ENCODE assay signal across 8 cellular contexts in genomic region chr6:10838794-10839333, GRCh38. TPM values are rescaled to one million over a fixed set of nuclear protein-coding genes. Genes with fewer than 3 reads are reported as not detected.
DNase-seq lines count a peak whose midpoint lies in the region; ATAC-seq, FAIRE-seq and TF ChIP-seq lines count a peak whose summit lies in the region.

No MANE protein-coding gene starts in this region.

- TF ChIP-seq CTCF in RWPE2 (IDR thresholded peaks at IDR 0.05; ENCODE audit: poor library complexity, severe bottlenecking), result no peak
- TF ChIP-seq CTCF in endothelial cell of umbilical vein (IDR thresholded peaks at IDR 0.05; ENCODE audit: extremely low read depth in 1 of 2, insufficient read depth in 1 of 2, low read depth in 1 of 2, low read length in 2 of 2), result no peak
- TF ChIP-seq CTCF in pancreas (IDR thresholded peaks at IDR 0.05), result no peak

- H3K36me3 ChIP-seq in RWPE2 (ENCODE audit: low read depth) (no peaks in the 10 kb centered on the region), endothelial cell of umbilical vein (ENCODE audit: control insufficient read depth in 2 of 2, extremely low read depth in 1 of 2, insufficient read depth in 2 of 2, low read length in 2 of 2) (no peaks in the 10 kb centered on the region), pancreas (no peaks in the 10 kb centered on the region)

- no peaks in the 10 kb centered on the region for H4K20me1 ChIP-seq in endothelial cell of umbilical vein (replicated peaks; ENCODE audit: control insufficient read depth, extremely low read depth, insufficient read depth, low read length)

- peak overlapping the region; percentile 79 for H2AFZ ChIP-seq in endothelial cell of umbilical vein (ENCODE audit: low read depth, low read length)

- POLR2A ChIA-PET in endothelial cell of umbilical vein (lab: Charles Lee), result no interaction called here

- H3K4me3 ChIP-seq in RWPE2 (ENCODE audit: severe bottlenecking) (peak overlapping the region; percentile 43), endothelial cell of umbilical vein (replicated peaks in 1 of 3; ENCODE audit: insufficient read depth in 1 of 3, low read depth in 1 of 3, low read length in 3 of 3) (peak overlapping the region in 1 of 3 experiments; percentile 56), pancreas (peak overlapping the region; percentile 39 to 65 (median 58))

- FAIRE-seq in endothelial cell of umbilical vein (lab: Jason Lieb, UNC) (no peak), pancreas (lab: Jason Lieb, UNC) (no peak), H54 (lab: Jason Lieb, UNC) (no peak)

- H3K27ac ChIP-seq in RWPE2 (ENCODE audit: poor library complexity, severe bottlenecking) (no peak overlapping the region), endothelial cell of umbilical vein (ENCODE audit: insufficient read depth, low read depth, low read length) (no peak overlapping the region), pancreas (peak overlapping the region; percentile 86 to 91 (median 88))

- no peaks in the 10 kb centered on the region for H3K79me2 ChIP-seq in endothelial cell of umbilical vein (ENCODE audit: control insufficient read depth, insufficient read depth, low read length)

- WGBS in pancreas, 2 donors, result 49 to 58% methylated on average over 8 of the region's 8 CpGs

- no TSS peak for BruUV-seq in endothelial cell of umbilical vein (replicated peaks; lab: Mats Ljungman, UMichigan)

- no peaks in the 10 kb centered on the region for H3K9me1 ChIP-seq in endothelial cell of umbilical vein (replicated peaks; ENCODE audit: control insufficient read depth, extremely low read depth, insufficient read depth, low read length)

- peak; percentile 66 for ATAC-seq in HG02943 (IDR thresholded peaks at IDR 0.05; ENCODE audit: low read depth, unreplicated experiment)
- ATAC-seq in RWPE2 (ENCODE audit: low read depth), result no peak
- peak; percentile 28 to 56 (median 38) for ATAC-seq in pancreas

- DNase-seq in stimulated activated CD4-positive, alpha-beta T cell treated with anti-CD3 and anti-CD28 coated beads, Interleukin-12 subunit alpha, Interleukin-12 subunit beta, amount 100 ng/mL, for 48 hours (ENCODE audit: low read depth in 2 of 3, low spot score in 1 of 3), result peak in 2 of 3 donors; percentile 18 to 27
- DNase-seq in stimulated activated CD4-positive, alpha-beta T cell treated with anti-CD3 and anti-CD28 coated beads, Interleukin-4, amount 100 ng/mL, for 1 hour, result no peak
- DNase-seq in RWPE2 (ENCODE audit: low spot score) (no peak), endothelial cell of umbilical vein (ENCODE audit: low read depth, low spot score) (no peak), pancreas (no peak), nucleus accumbens (lab: John Stamatoyannopoulos, UW) (no peak), H54 (ENCODE audit: insufficient read length, low spot score) (no peak)

- H3K4me1 ChIP-seq in RWPE2 (ENCODE audit: insufficient read depth, poor library complexity, severe bottlenecking) (no peaks in the 10 kb centered on the region), endothelial cell of umbilical vein (ENCODE audit: control insufficient read depth, extremely low read depth, insufficient read depth, low read length) (peaks cover 8% of the 10 kb centered on the region), pancreas (peaks cover 0 to 4% (median 0%) of the 10 kb centered on the region in 3 donors)

- intact Hi-C loops in endothelial cell of umbilical vein (cut with micrococcal nuclease) (loop anchor here (1.0 to 5.0 kb wide), 2 partner anchors 145 to 738 kb away; partner anchors contain the start of genes C6orf52 and PAK1IP1), pancreas (cut with DNase I) (no loop called here)

- H3K27me3 ChIP-seq in RWPE2 (ENCODE audit: insufficient read depth, poor library complexity, severe bottlenecking) (peaks cover 21% of the 10 kb centered on the region), endothelial cell of umbilical vein (ENCODE audit: control insufficient read depth in 2 of 2, insufficient read depth in 2 of 2, low read length in 2 of 2) (peaks cover 34 to 35% of the 10 kb centered on the region in 2 experiments), pancreas (no peaks in the 10 kb centered on the region)

- dilution Hi-C loops in endothelial cell of umbilical vein (cut with MboI; ENCODE audit: extremely low pct_ligation_motif_present, low sequenced_read_pairs), result no loop called here

- H3K9me3 ChIP-seq in RWPE2 (ENCODE audit: severe bottlenecking), result no peaks in the 10 kb centered on the region
- no peaks in the 10 kb centered on the region for H3K9me3 ChIP-seq in endothelial cell of umbilical vein (replicated peaks; ENCODE audit: control insufficient read depth, insufficient read depth, low read length)
- H3K9me3 ChIP-seq in pancreas, result no peaks in the 10 kb centered on the region

- peak overlapping the region; percentile 82 for H3K4me2 ChIP-seq in endothelial cell of umbilical vein (ENCODE audit: insufficient read depth, low read length)

- CTCF ChIA-PET in endothelial cell of umbilical vein (lab: Charles Lee), result interaction anchor here (0.6 to 1.0 kb wide), 2 partner anchors 19 to 360 kb away, joined by 3 to 5 read pairs; no protein-coding TSS in a partner anchor

- TF ChIP-seq POLR2A in endothelial cell of umbilical vein (IDR thresholded peaks at IDR 0.05; ENCODE audit: low read depth, low read length) (no peak), H54 (IDR thresholded peaks at IDR 0.05; ENCODE audit: low read depth, low read length) (no peak)

- H3K9ac ChIP-seq in endothelial cell of umbilical vein (replicated peaks; ENCODE audit: extremely low read depth, insufficient read depth, low read length), result no peak overlapping the region

TF ChIP-seq in endothelial cell of umbilical vein, 7 proteins besides CTCF, POLR2A, EP300 and RAD21:
- no peak for TF ChIP-seq GATA2 (IDR thresholded peaks at IDR 0.05; ENCODE audit: insufficient read depth, insufficient read length, low read depth, low read length)

RNA-seq across cellular contexts. Expression of gene MAK, which starts 0.5 kb away (rescaled TPM):
- total RNA-seq in endothelial cell of umbilical vein, result not detected in 2 replicates
- polyA plus RNA-seq in endothelial cell of umbilical vein, result not detected in 2 replicates
- polyA plus RNA-seq in endothelial cell of umbilical vein (2011; cell fraction: cytosol; rRNA removed), result not detected in 2 replicates
- not detected in 2 replicates for polyA plus RNA-seq in endothelial cell of umbilical vein (2011; cell fraction: nucleus; rRNA removed)
- polyA plus RNA-seq in endothelial cell of umbilical vein (2012), result 0.07 and 0.08 TPM in 2 replicates
- 0.08 TPM in 1 of 2 replicates, not detected in the other for polyA minus RNA-seq in endothelial cell of umbilical vein
- polyA minus RNA-seq in endothelial cell of umbilical vein (2011; cell fraction: cytosol; rRNA and poly(A)+ RNA removed), result not detected
- polyA minus RNA-seq in endothelial cell of umbilical vein (2011; cell fraction: nucleus; rRNA and poly(A)+ RNA removed), result not detected in 2 replicates
- total RNA-seq in pancreas, result under 1 TPM; 0.05 to 0.25 (median 0.09) TPM
- polyA plus RNA-seq in pancreas, result under 1 TPM; 0.08 to 0.33 TPM

RNA-seq across cellular contexts. Expression of gene GCM2, which starts 43.0 kb away (rescaled TPM):
- total RNA-seq in endothelial cell of umbilical vein, result not detected in 2 replicates
- polyA plus RNA-seq in endothelial cell of umbilical vein, result not detected in 2 replicates
- not detected in 2 replicates for polyA plus RNA-seq in endothelial cell of umbilical vein (2011; cell fraction: cytosol; rRNA removed)
- not detected in 2 replicates for polyA plus RNA-seq in endothelial cell of umbilical vein (2011; cell fraction: nucleus; rRNA removed)
- polyA plus RNA-seq in endothelial cell of umbilical vein (2012), result not detected in 2 replicates
- not detected in 2 replicates for polyA minus RNA-seq in endothelial cell of umbilical vein
- not detected for polyA minus RNA-seq in endothelial cell of umbilical vein (2011; cell fraction: cytosol; rRNA and poly(A)+ RNA removed)
- polyA minus RNA-seq in endothelial cell of umbilical vein (2011; cell fraction: nucleus; rRNA and poly(A)+ RNA removed), result not detected in 2 replicates
- not detected for total RNA-seq in pancreas
- not detected for polyA plus RNA-seq in pancreas

RNA-seq across cellular contexts. Expression of gene SYCP2L, which starts 48.0 kb away (rescaled TPM):
- total RNA-seq in endothelial cell of umbilical vein (not detected in 2 replicates), pancreas (1 to 10 TPM; 1.1 to 1.9 (median 1.4) TPM)
- polyA plus RNA-seq in endothelial cell of umbilical vein (not detected in 2 replicates), pancreas (1 to 10 TPM; 1.1 to 2.3 TPM)
- polyA plus RNA-seq in endothelial cell of umbilical vein (2011; cell fraction: cytosol; rRNA removed), result not detected in 2 replicates
- 0.11 and 0.67 TPM in 2 replicates for polyA plus RNA-seq in endothelial cell of umbilical vein (2011; cell fraction: nucleus; rRNA removed)
- not detected in 2 replicates for polyA plus RNA-seq in endothelial cell of umbilical vein (2012)
- 0.30 TPM in 1 of 2 replicates, not detected in the other for polyA minus RNA-seq in endothelial cell of umbilical vein
- polyA minus RNA-seq in endothelial cell of umbilical vein (2011; cell fraction: cytosol; rRNA and poly(A)+ RNA removed), result not detected
- not detected in 2 replicates for polyA minus RNA-seq in endothelial cell of umbilical vein (2011; cell fraction: nucleus; rRNA and poly(A)+ RNA removed)

Comparison
In these comparisons a context has a peak if more than half of its experiments do, and no peak if none do; other contexts are left out.
1. DNase-seq: peak in stimulated activated CD4-positive, alpha-beta T cell treated with anti-CD3 and anti-CD28 coated beads, Interleukin-12 subunit alpha, Interleukin-12 subunit beta, amount 100 ng/mL, for 48 hours (2 of 3); none in stimulated activated CD4-positive, alpha-beta T cell treated with anti-CD3 and anti-CD28 coated beads, Interleukin-4, amount 100 ng/mL, for 1 hour (single experiment), RWPE2 (single experiment), endothelial cell of umbilical vein (single experiment), pancreas (0 of 6), nucleus accumbens (0 of 56) and H54 (single experiment).
2. H3K27ac ChIP-seq: peak in pancreas (4 of 4); none in RWPE2 (single experiment) and endothelial cell of umbilical vein (single experiment).